ENCODE assay signal across 19 cellular contexts in genomic region chr3:72968280-72968679, GRCh38. TPM values are rescaled to one million over a fixed set of nuclear protein-coding genes. Genes with fewer than 3 reads are reported as not detected.
DNase-seq lines count a peak whose midpoint lies in the region; ATAC-seq, FAIRE-seq and TF ChIP-seq lines count a peak whose summit lies in the region.
"Had no signal": no experiment of that assay in that cellular context is flagged by ENCODE, and none has a peak within 500 bp of the region (broad histone marks: within the 10 kb centered on the region; RNA-seq: fewer than 3 reads in every experiment).

No MANE protein-coding gene starts in this region.

- no peak overlapping the region for H3K4me2 ChIP-seq in hepatocyte

- no peaks in the 10 kb centered on the region for H3K79me2 ChIP-seq in hepatocyte

- H3K9me2 ChIP-seq in hepatocyte (replicated peaks; ENCODE audit: insufficient read depth) = no peaks in the 10 kb centered on the region

- WGBS in hepatocyte (ENCODE audit: low lambda C conversion rate, missing lambda C conversion rate) = 67% methylated on average over 1 of the region's 1 CpG
- WGBS in small intestine, 3 donors = 19 to 61% (median 29%) methylated on average over 1 of the region's 1 CpG

- H3K4me3 ChIP-seq in hepatocyte (no peak overlapping the region), left lung (no peak overlapping the region), small intestine (ENCODE audit: low read depth in 1 of 2, low read length in 2 of 2) (no peak overlapping the region)
- H3K4me3 ChIP-seq: GM23248, HAP-1 had no signal

- H2AFZ ChIP-seq in hepatocyte = no peak overlapping the region
- H2AFZ ChIP-seq: GM23248 had no signal

- H4K20me1 ChIP-seq in hepatocyte (ENCODE audit: insufficient read depth, poor library complexity, severe bottlenecking) = no peaks in the 10 kb centered on the region

- H3K27ac ChIP-seq in hepatocyte (peak overlapping the region; percentile 73), left lung (no peak overlapping the region), small intestine (ENCODE audit: low read depth in 1 of 2, low read length in 1 of 2) (no peak overlapping the region)
- H3K27ac ChIP-seq: GM23248 had no signal

- DNase-seq in hepatocyte (ENCODE audit: low spot score) = no peak
- DNase-seq in left lung = no peak
- peak; percentile 43 for DNase-seq in small intestine
- DNase-seq in T-helper 9 cell = no peak
- DNase-seq in NCI-H446 (lab: John Stamatoyannopoulos, UW) = no peak
- DNase-seq: ACHN; BE2C; C1 segment of cervical spinal cord; CD4-positive, CD25-positive, alpha-beta regulatory T cell; CD8-positive, alpha-beta memory T cell; COR-L47; DMS153; DMS79; GDM1; GM23248 had no signal

- no peaks in the 10 kb centered on the region for H3K9me3 ChIP-seq in hepatocyte (ENCODE audit: low read depth)
- H3K9me3 ChIP-seq in left lung = no peaks in the 10 kb centered on the region
- no peaks in the 10 kb centered on the region for H3K9me3 ChIP-seq in small intestine (ENCODE audit: control insufficient read depth, low read depth)
- H3K9me3 ChIP-seq: BE2C, HAP-1 had no signal

- peaks cover 3% of the 10 kb centered on the region for H3K4me1 ChIP-seq in hepatocyte (ENCODE audit: insufficient read depth)
- no peaks in the 10 kb centered on the region for H3K4me1 ChIP-seq in left lung
- H3K4me1 ChIP-seq in small intestine (ENCODE audit: control insufficient read depth in 2 of 2, insufficient read depth in 1 of 2, low read depth in 1 of 2, low read length in 1 of 2) = no peaks in the 10 kb centered on the region
- H3K4me1 ChIP-seq: BE2C, HAP-1 had no signal

- intact Hi-C loops in left lung (cut with DNase I) = no loop called here

- no peak for FAIRE-seq in small intestine (lab: Jason Lieb, UNC)
- FAIRE-seq: A204.1, D721Med had no signal

- ATAC-seq in left lung = peak; percentile 44
- ATAC-seq in GM19463 (IDR thresholded peaks at IDR 0.05; ENCODE audit: unreplicated experiment) = no peak

- H3K36me3 ChIP-seq in hepatocyte (replicated peaks; ENCODE audit: insufficient read depth, low read depth) (no peaks in the 10 kb centered on the region), left lung (no peaks in the 10 kb centered on the region), small intestine (ENCODE audit: control insufficient read depth in 2 of 2, insufficient read depth in 2 of 2, low read length in 2 of 2) (no peaks in the 10 kb centered on the region)
- H3K36me3 ChIP-seq: BE2C, HAP-1 had no signal

- TF ChIP-seq CTCF in hepatocyte (IDR thresholded peaks at IDR 0.05; ENCODE audit: poor library complexity) = no peak
- no peak for TF ChIP-seq CTCF in left lung (IDR thresholded peaks at IDR 0.05)

- H3K27me3 ChIP-seq in hepatocyte (no peaks in the 10 kb centered on the region), left lung (no peaks in the 10 kb centered on the region), small intestine (ENCODE audit: control insufficient read depth in 2 of 2, insufficient read depth in 2 of 2, low read length in 2 of 2) (no peaks in the 10 kb centered on the region)
- H3K27me3 ChIP-seq: BE2C had no signal

RNA-seq across cellular contexts. Expression of gene PPP4R2, which starts 28.3 kb away (rescaled TPM):
- 81.8 and 91.4 TPM in 2 replicates for total RNA-seq in hepatocyte
- polyA plus RNA-seq in hepatocyte = 51.0 and 58.8 TPM in 2 replicates
- total RNA-seq in left lung = 10 to 100 TPM; 71.5 to 73.0 TPM
- 10 to 100 TPM; 18.8 to 29.3 (median 18.9) TPM for polyA plus RNA-seq in small intestine
